40 cellular contexts compared by ENCODE assay signal in genomic region chr1:81613803-81614202, GRCh38.
"Had no signal": no experiment of that assay in that cellular context is flagged by ENCODE, and none has a peak within 500 bp of the region (broad histone marks: within the 10 kb centered on the region; RNA-seq: fewer than 3 reads in every experiment).

No MANE protein-coding gene starts in this region.

- ATAC-seq: activated naive CD4-positive, alpha-beta T cell treated with anti-CD3 and anti-CD28 coated beads, Interleukin-2, amount 50 U/mL, for 72 hours; activated naive CD8-positive, alpha-beta T cell treated with anti-CD3 and anti-CD28 coated beads, Interleukin-2, amount 50 U/mL, for 24 hours; activated T-cell treated with anti-CD3 and anti-CD28 coated beads, Interleukin-2, amount 50 U/mL, for 4 hours; activated T-cell treated with anti-CD3 and anti-CD28 coated beads, Interleukin-2, amount 50 U/mL, for 72 hours; activated T-helper 17 cell treated with anti-CD3 and anti-CD28 coated beads, Interleukin-2, amount 50 U/mL, for 72 hours; body of pancreas had no signal

- FAIRE-seq: astrocyte, bronchial epithelial cell had no signal

- H3K9me3 Mint-ChIP-seq: activated naive CD8-positive, alpha-beta T cell treated with anti-CD3 and anti-CD28 coated beads for 36 hours; activated T-helper 1 cell treated with anti-CD3 and anti-CD28 coated beads, Interleukin-12 subunit alpha, Interleukin-12 subunit beta, Interleukin-2, Interleukin-4 antibody, amounts not matched to agents 30 ng/mL and 10 ng/mL and 1 ng/mL, durations not matched to agents 14 hours and 24 hours and 36 hours had no signal

- H3K4me1 Mint-ChIP-seq: activated naive CD4-positive, alpha-beta T cell treated with anti-CD3 and anti-CD28 coated beads, Interleukin-2, amount 10 ng/mL, durations not matched to agents 7 days and 5 days; activated naive CD4-positive, alpha-beta T cell treated with anti-CD3 and anti-CD28 coated beads, Interleukin-2, amount 50 U/mL, for 24 hours; activated naive CD8-positive, alpha-beta T cell treated with anti-CD3 and anti-CD28 coated beads for 36 hours; activated naive CD8-positive, alpha-beta T cell treated with anti-CD3 and anti-CD28 coated beads, Interleukin-2, amount 10 ng/mL, durations not matched to agents 7 days and 5 days; activated naive CD8-positive, alpha-beta T cell treated with anti-CD3 and anti-CD28 coated beads, Interleukin-2, amount 50 U/mL, for 24 hours; activated T-helper 17 cell treated with anti-CD3 and anti-CD28 coated beads, Interleukin-2, amount 50 U/mL, for 72 hours; brain; central memory CD8-positive, alpha-beta T cell had no signal

- H3K27me3 ChIP-seq: adrenal gland, ascending aorta, body of pancreas, brain microvascular endothelial cell, breast epithelium had no signal

- H3K4me3 ChIP-seq: adrenal gland, ascending aorta, body of pancreas, breast epithelium, cardiac muscle cell had no signal

- H3K27ac ChIP-seq: adrenal gland, ascending aorta, body of pancreas, brain microvascular endothelial cell, breast epithelium, cardiac muscle cell had no signal

- H3K36me3 ChIP-seq: adrenal gland, ascending aorta, brain microvascular endothelial cell, breast epithelium, cardiac muscle cell had no signal

- H3K9me3 ChIP-seq: adrenal gland, ascending aorta, body of pancreas, breast epithelium had no signal

- H3K4me3 Mint-ChIP-seq: activated naive CD4-positive, alpha-beta T cell treated with anti-CD3 and anti-CD28 coated beads for 36 hours; activated naive CD4-positive, alpha-beta T cell treated with anti-CD3 and anti-CD28 coated beads, Interleukin-2, amount 10 ng/mL, durations not matched to agents 7 days and 5 days; activated naive CD4-positive, alpha-beta T cell treated with anti-CD3 and anti-CD28 coated beads, Interleukin-2, amount 50 U/mL, for 24 hours; activated naive CD8-positive, alpha-beta T cell; activated naive CD8-positive, alpha-beta T cell treated with anti-CD3 and anti-CD28 coated beads for 36 hours; activated naive CD8-positive, alpha-beta T cell treated with anti-CD3 and anti-CD28 coated beads, Interleukin-2, amount 10 ng/mL, durations not matched to agents 7 days and 5 days; activated naive CD8-positive, alpha-beta T cell treated with anti-CD3 and anti-CD28 coated beads, Interleukin-2, amount 50 U/mL, for 24 hours; activated T-cell treated with anti-CD3 and anti-CD28 coated beads, Interleukin-2, amount 50 U/mL, for 24 hours; activated T-cell treated with anti-CD3 and anti-CD28 coated beads, Interleukin-2, amount 50 U/mL, for 4 hours; activated T-cell treated with anti-CD3 and anti-CD28 coated beads, Interleukin-2, amount 50 U/mL, for 72 hours; activated T-helper 1 cell treated with anti-CD3 and anti-CD28 coated beads, Interleukin-12 subunit alpha, Interleukin-12 subunit beta, Interleukin-2, Interleukin-4 antibody, amounts not matched to agents 30 ng/mL and 10 ng/mL and 1 ng/mL, durations not matched to agents 14 hours and 24 hours and 36 hours; activated T-helper 17 cell treated with anti-CD3 and anti-CD28 coated beads, Interleukin-2, amount 50 U/mL, for 72 hours; brain; central memory CD8-positive, alpha-beta T cell had no signal

- H3K36me3 Mint-ChIP-seq: activated naive CD4-positive, alpha-beta T cell treated with anti-CD3 and anti-CD28 coated beads, Interleukin-2, amount 10 ng/mL, durations not matched to agents 7 days and 5 days; activated naive CD4-positive, alpha-beta T cell treated with anti-CD3 and anti-CD28 coated beads, Interleukin-2, amount 50 U/mL, for 24 hours; activated naive CD8-positive, alpha-beta T cell; activated naive CD8-positive, alpha-beta T cell treated with anti-CD3 and anti-CD28 coated beads for 36 hours; activated naive CD8-positive, alpha-beta T cell treated with anti-CD3 and anti-CD28 coated beads, Interleukin-2, amount 10 ng/mL, durations not matched to agents 7 days and 5 days had no signal

- H3K4me1 ChIP-seq: adrenal gland, ascending aorta, body of pancreas, breast epithelium had no signal

- H3K27ac Mint-ChIP-seq: activated naive CD4-positive, alpha-beta T cell treated with anti-CD3 and anti-CD28 coated beads, Interleukin-2, amount 10 ng/mL, durations not matched to agents 7 days and 5 days; activated naive CD4-positive, alpha-beta T cell treated with anti-CD3 and anti-CD28 coated beads, Interleukin-2, amount 50 U/mL, for 24 hours; activated naive CD4-positive, alpha-beta T cell treated with anti-CD3 and anti-CD28 coated beads, Interleukin-2, amount 50 U/mL, for 72 hours; activated naive CD8-positive, alpha-beta T cell; activated naive CD8-positive, alpha-beta T cell treated with anti-CD3 and anti-CD28 coated beads for 36 hours; activated naive CD8-positive, alpha-beta T cell treated with anti-CD3 and anti-CD28 coated beads, Interleukin-2, amount 10 ng/mL, durations not matched to agents 7 days and 5 days; activated naive CD8-positive, alpha-beta T cell treated with anti-CD3 and anti-CD28 coated beads, Interleukin-2, amount 50 U/mL, for 24 hours; activated T-cell treated with anti-CD3 and anti-CD28 coated beads, Interleukin-2, amount 50 U/mL, for 24 hours; activated T-cell treated with anti-CD3 and anti-CD28 coated beads, Interleukin-2, amount 50 U/mL, for 72 hours; activated T-helper 1 cell treated with anti-CD3 and anti-CD28 coated beads, Interleukin-12 subunit alpha, Interleukin-12 subunit beta, Interleukin-2, Interleukin-4 antibody, amounts not matched to agents 30 ng/mL and 10 ng/mL and 1 ng/mL, durations not matched to agents 14 hours and 24 hours and 36 hours; activated T-helper 17 cell treated with anti-CD3 and anti-CD28 coated beads, Interleukin-2, amount 50 U/mL, for 72 hours; activated T-helper 2 cell treated with anti-CD3 and anti-CD28 coated beads, Interferon-gamma antibody, Interleukin-2, Interleukin-4, amounts not matched to agents 10 μg/mL and 5 μg/mL and 100 μg/mL, durations not matched to agents 14 hours and 24 hours and 36 hours; brain had no signal

- DNase-seq: activated effector memory CD4-positive, alpha-beta T cell treated with anti-CD3 and anti-CD28 coated beads, Interleukin-2, amount 50 U/mL, for 16 hours; activated effector memory CD4-positive, alpha-beta T cell treated with Interleukin-2 at 50 U/mL for 16 hours; activated gamma-delta T cell; activated gamma-delta T cell treated with Interleukin-2 at 50 U/mL for 16 hours; activated naive CD4-positive, alpha-beta T cell; activated naive CD4-positive, alpha-beta T cell treated with anti-CD3 and anti-CD28 coated beads for 36 hours; activated naive CD4-positive, alpha-beta T cell treated with anti-CD3 and anti-CD28 coated beads, Interleukin-2, amount 10 ng/mL, durations not matched to agents 7 days and 5 days; activated naive CD4-positive, alpha-beta T cell treated with anti-CD3 and anti-CD28 coated beads, Interleukin-2, amount 50 U/mL, for 16 hours; activated naive CD4-positive, alpha-beta T cell treated with Interleukin-2 at 50 U/mL for 16 hours; activated naive CD8-positive, alpha-beta T cell treated with anti-CD3 and anti-CD28 coated beads for 36 hours; activated naive CD8-positive, alpha-beta T cell treated with anti-CD3 and anti-CD28 coated beads, Interleukin-2, amount 10 ng/mL, durations not matched to agents 7 days and 5 days; activated naive CD8-positive, alpha-beta T cell treated with anti-CD3 and anti-CD28 coated beads, Interleukin-2, amount 50 U/mL, for 24 hours; activated T-cell treated with anti-CD3 and anti-CD28 coated beads, Interleukin-2, amount 50 U/mL, for 1 hour; activated T-cell treated with anti-CD3 and anti-CD28 coated beads, Interleukin-2, amount 50 U/mL, for 24 hours; activated T-cell treated with anti-CD3 and anti-CD28 coated beads, Interleukin-2, amount 50 U/mL, for 4 hours; activated T-cell treated with anti-CD3 and anti-CD28 coated beads, Interleukin-2, amount 50 U/mL, for 48 hours; activated T-cell treated with anti-CD3 and anti-CD28 coated beads, Interleukin-2, amount 50 U/mL, for 72 hours; adrenal gland; amniotic stem cell; amygdala; anterior cingulate cortex; aorta; body of pancreas; brain microvascular endothelial cell; caudate nucleus; central memory CD4-positive, alpha-beta T cell; cerebellar nuclear complex had no signal

- H3K27me3 Mint-ChIP-seq: activated naive CD4-positive, alpha-beta T cell treated with anti-CD3 and anti-CD28 coated beads, Interleukin-2, amount 10 ng/mL, durations not matched to agents 7 days and 5 days; activated naive CD4-positive, alpha-beta T cell treated with anti-CD3 and anti-CD28 coated beads, Interleukin-2, amount 50 U/mL, for 24 hours; activated naive CD8-positive, alpha-beta T cell; activated naive CD8-positive, alpha-beta T cell treated with anti-CD3 and anti-CD28 coated beads for 36 hours; activated naive CD8-positive, alpha-beta T cell treated with anti-CD3 and anti-CD28 coated beads, Interleukin-2, amount 10 ng/mL, durations not matched to agents 7 days and 5 days; activated naive CD8-positive, alpha-beta T cell treated with anti-CD3 and anti-CD28 coated beads, Interleukin-2, amount 50 U/mL, for 24 hours; activated T-cell treated with anti-CD3 and anti-CD28 coated beads, Interleukin-2, amount 50 U/mL, for 24 hours; activated T-helper 17 cell treated with anti-CD3 and anti-CD28 coated beads, Interleukin-2, amount 50 U/mL, for 72 hours; central memory CD8-positive, alpha-beta T cell had no signal
